9 cellular contexts compared by ENCODE assay signal in genomic region chr12:124509300-124509675, GRCh38. TPM values are rescaled to one million over a fixed set of nuclear protein-coding genes. Genes with fewer than 3 reads are reported as not detected.
DNase-seq lines count a peak whose midpoint lies in the region; ATAC-seq and TF ChIP-seq lines count a peak whose summit lies in the region.
"Had no signal": no experiment of that assay in that cellular context is flagged by ENCODE, and none has a peak within 500 bp of the region (broad histone marks: within the 10 kb centered on the region; RNA-seq: fewer than 3 reads in every experiment).

No MANE protein-coding gene starts in this region.

- no peaks in the 10 kb centered on the region for H3K9me3 ChIP-seq in smooth muscle cell (replicated peaks; ENCODE audit: low read depth)

- H3K27me3 ChIP-seq in GM23338 (ENCODE audit: insufficient read depth), result no peaks in the 10 kb centered on the region
- no peaks in the 10 kb centered on the region for H3K27me3 ChIP-seq in smooth muscle cell (ENCODE audit: low read depth)

- H3K36me3 ChIP-seq in GM23338 (ENCODE audit: insufficient read depth) (no peaks in the 10 kb centered on the region), smooth muscle cell (ENCODE audit: low read depth) (no peaks in the 10 kb centered on the region)

- H3K27me3 Mint-ChIP-seq in GM23338 (ENCODE audit: insufficient read depth, low read depth, poor library complexity), result peaks cover 19% of the 10 kb centered on the region
- peaks cover 20% of the 10 kb centered on the region for H3K27me3 Mint-ChIP-seq in glutamatergic neuron (ENCODE audit: unreplicated experiment)
- H3K27me3 Mint-ChIP-seq in immature natural killer cell (ENCODE audit: low read depth in 3 of 3), result peaks cover 0 to 6% (median 5%) of the 10 kb centered on the region in 3 donors

- H3K27ac ChIP-seq in GM23338 (ENCODE audit: low read depth), result peak overlapping the region; percentile 79; the same call in 1 of the 2 replicates
- H3K27ac ChIP-seq in VCaP, result peak overlapping the region; percentile 83
- peak overlapping the region; percentile 94 for H3K27ac ChIP-seq in smooth muscle cell (ENCODE audit: low read depth)

- DNase-seq in GM23338 (ENCODE audit: low spot score) (no peak), glutamatergic neuron (no peak), smooth muscle cell (lab: John Stamatoyannopoulos, UW; ENCODE audit: unreplicated experiment) (no peak), NCI-H2107 (lab: John Stamatoyannopoulos, UW) (no peak), immature natural killer cell (no peak), germinal center (ENCODE audit: low spot score) (no peak), foreskin melanocyte (no peak)
- DNase-seq: DMS79 had no signal

- H3K4me3 Mint-ChIP-seq in GM23338 (no peak overlapping the region), glutamatergic neuron (ENCODE audit: unreplicated experiment) (no peak overlapping the region), immature natural killer cell (no peak overlapping the region)

- peaks cover 12% of the 10 kb centered on the region for H4K20me1 ChIP-seq in GM23338 (replicated peaks; ENCODE audit: insufficient read depth)
- peaks cover 75% of the 10 kb centered on the region for H4K20me1 ChIP-seq in smooth muscle cell (ENCODE audit: low read depth)

- H3K4me2 ChIP-seq in GM23338 (no peak overlapping the region), smooth muscle cell (peak overlapping the region; percentile 70)

- H3K9me2 ChIP-seq in GM23338 (ENCODE audit: insufficient read depth), result no peaks in the 10 kb centered on the region

- H3K4me1 Mint-ChIP-seq in GM23338 (peaks cover 87% of the 10 kb centered on the region), glutamatergic neuron (ENCODE audit: low read depth, unreplicated experiment) (peaks cover 59% of the 10 kb centered on the region), immature natural killer cell (peaks cover 36 to 45% of the 10 kb centered on the region in 2 donors)

- WGBS in smooth muscle cell (ENCODE audit: low lambda C conversion rate), result 54% methylated on average over 1 of the region's 1 CpG

- peaks cover 10% of the 10 kb centered on the region for H3F3A ChIP-seq in GM23338 (replicated peaks; ENCODE audit: low read depth)
- peaks cover 35% of the 10 kb centered on the region for H3F3A ChIP-seq in smooth muscle cell (ENCODE audit: low read depth)

- no peak for TF ChIP-seq CTCF in GM23338 (conservative IDR thresholded peaks at IDR 0.05; ENCODE audit: low read depth in 2 of 2)
- TF ChIP-seq CTCF in VCaP (conservative IDR thresholded peaks at IDR 0.05), result no peak
- no peak for TF ChIP-seq CTCF in glutamatergic neuron (IDR thresholded peaks at IDR 0.05; ENCODE audit: partially characterized antibody, unreplicated experiment)
- TF ChIP-seq CTCF in smooth muscle cell (IDR thresholded peaks at IDR 0.05; ENCODE audit: borderline replicate concordance, insufficient read depth, poor library complexity, severe bottlenecking), result no peak

- no peak overlapping the region for H2AFZ ChIP-seq in GM23338
- H2AFZ ChIP-seq in smooth muscle cell (ENCODE audit: low read depth), result no peak overlapping the region

- H3K4me3 ChIP-seq in GM23338 (no peak overlapping the region), smooth muscle cell (no peak overlapping the region)

- peaks cover 2% of the 10 kb centered on the region; the same call in 2 of the 3 replicates for H3K9me3 Mint-ChIP-seq in GM23338
- peaks cover 17% of the 10 kb centered on the region for H3K9me3 Mint-ChIP-seq in glutamatergic neuron (ENCODE audit: unreplicated experiment)
- H3K9me3 Mint-ChIP-seq in immature natural killer cell, result no peaks in the 10 kb centered on the region

- peaks cover 97% of the 10 kb centered on the region for H3K79me2 ChIP-seq in GM23338 (replicated peaks; ENCODE audit: insufficient read depth)
- H3K79me2 ChIP-seq in smooth muscle cell (ENCODE audit: low read depth), result peaks cover 90% of the 10 kb centered on the region

- H3K9ac ChIP-seq in smooth muscle cell (ENCODE audit: low read depth), result no peak overlapping the region

- peak overlapping the region; percentile 91; the same call in 1 of the 2 replicates for H3K27ac Mint-ChIP-seq in GM23338
- peak overlapping the region; percentile 57 for H3K27ac Mint-ChIP-seq in glutamatergic neuron (ENCODE audit: unreplicated experiment)
- peak overlapping the region in 1 of 6 donors; percentile 59 for H3K27ac Mint-ChIP-seq in immature natural killer cell

- H3K36me3 Mint-ChIP-seq in GM23338 (ENCODE audit: low read depth) (peaks cover 16% of the 10 kb centered on the region), glutamatergic neuron (ENCODE audit: unreplicated experiment) (peaks cover 4% of the 10 kb centered on the region), immature natural killer cell (peaks cover 0 to 4% (median 3%) of the 10 kb centered on the region in 3 donors)

- no peak for ATAC-seq in GM23338

- H3K4me1 ChIP-seq in GM23338 (ENCODE audit: insufficient read depth) (peaks cover 58% of the 10 kb centered on the region), smooth muscle cell (ENCODE audit: low read depth) (peaks cover 65% of the 10 kb centered on the region)

TF ChIP-seq in GM23338, 12 proteins besides CTCF, POLR2A, EP300 and RAD21:
- TF ChIP-seq POLR2AphosphoS5 (IDR thresholded peaks at IDR 0.05; ENCODE audit: low read depth), result no peak
- no peak for TF ChIP-seq ETS1 (IDR thresholded peaks at IDR 0.05)
- TF ChIP-seq EZH2phosphoT487 (IDR thresholded peaks at IDR 0.05; ENCODE audit: unreplicated experiment), result no peak
- no peak for TF ChIP-seq NANOG (IDR thresholded peaks at IDR 0.05; ENCODE audit: borderline replicate concordance)
- TF ChIP-seq ZNF114 (CRISPR knock-in tag; IDR thresholded peaks at IDR 0.05), result no peak
- TF ChIP-seq STAT1 (IDR thresholded peaks at IDR 0.05; ENCODE audit: unreplicated experiment), result no peak
- no peak for TF ChIP-seq JUNB (IDR thresholded peaks at IDR 0.05; ENCODE audit: unreplicated experiment)
- no peak for TF ChIP-seq REST (IDR thresholded peaks at IDR 0.05; ENCODE audit: unreplicated experiment)
- TF ChIP-seq ZNF331 (CRISPR knock-in tag; IDR thresholded peaks at IDR 0.05; ENCODE audit: low read depth), result no peak
- TF ChIP-seq CREB1 (CRISPR knock-in tag; IDR thresholded peaks at IDR 0.05; ENCODE audit: low read depth), result no peak

RNA-seq across cellular contexts. Expression of gene NCOR2, which starts 58.1 kb away (rescaled TPM):
- 180 and 190 TPM in 2 replicates for total RNA-seq in GM23338 (2014; rRNA removed; shearing (Covaris generic))
- polyA plus RNA-seq in GM23338 (2016; fragmentation: Nextera tagmentation; extraction: Ambion mirVana) (69.6 and 76.5 TPM in 2 replicates), smooth muscle cell (164 and 169 TPM in 2 replicates), immature natural killer cell (10 to 100 TPM in 1 of 3 donors, 1 to 10 TPM in 2; 1.6 to 10.2 (median 2.1) TPM)
- total RNA-seq in glutamatergic neuron (ENCODE audit: unreplicated experiment) (360 TPM), smooth muscle cell (64.1 and 64.7 TPM in 2 replicates)
